In the genomic region with DNA sequence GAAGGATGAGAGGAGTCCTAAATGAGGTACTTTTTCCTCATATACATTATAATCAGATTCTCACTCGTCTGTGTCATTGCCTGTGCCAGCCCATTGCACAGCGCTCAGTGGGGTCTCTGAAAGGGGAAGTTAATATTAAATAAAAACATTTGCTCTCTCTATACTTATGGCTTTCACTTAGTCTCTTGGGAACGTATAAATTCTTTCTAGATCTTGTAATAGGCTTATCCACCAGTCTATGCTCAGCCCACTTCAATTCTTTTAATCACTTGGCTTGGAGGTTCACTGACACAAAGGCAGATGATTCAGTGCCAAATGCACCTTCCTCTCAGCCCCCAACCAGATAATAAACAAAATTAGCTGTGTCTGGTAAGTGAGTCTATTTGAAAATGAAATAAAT, we compare ENCODE assay signal across 23 cellular contexts.
DNase-seq lines count a peak whose midpoint lies in the region; ATAC-seq and TF ChIP-seq lines count a peak whose summit lies in the region.
"Had no signal": no experiment of that assay in that cellular context is flagged by ENCODE, and none has a peak within 500 bp of the region (broad histone marks: within the 10 kb centered on the region; RNA-seq: fewer than 3 reads in every experiment).

No MANE protein-coding gene starts in this region.

- no peak overlapping the region for H3K4me3 ChIP-seq in brain microvascular endothelial cell (ENCODE audit: low read depth, low read length)
- H3K4me3 ChIP-seq: gastrocnemius medialis, MG63 had no signal

- H3K4me1 Mint-ChIP-seq in stimulated activated naive B cell treated with anti-CD40 and anti-IgM and Interleukin-4, amounts not matched to agents 10 μg/mL and 1 μg/mL and 100 μg/mL, for 72 hours = peaks cover 6 to 20% of the 10 kb centered on the region in 2 donors
- H3K4me1 Mint-ChIP-seq: T-helper 17 cell had no signal

- intact Hi-C loops in left colon (cut with DNase I, micrococcal nuclease) = no loop called here

- peaks cover 4 to 10% of the 10 kb centered on the region in 2 donors for H3K36me3 Mint-ChIP-seq in stimulated activated naive B cell treated with anti-CD40 and anti-IgM and Interleukin-4, amounts not matched to agents 10 μg/mL and 1 μg/mL and 100 μg/mL, for 72 hours

- no peaks in the 10 kb centered on the region for H3K27me3 Mint-ChIP-seq in stimulated activated naive B cell treated with anti-CD40 and anti-IgM and Interleukin-4, amounts not matched to agents 10 μg/mL and 1 μg/mL and 100 μg/mL, for 72 hours
- H3K27me3 Mint-ChIP-seq: T-helper 17 cell had no signal

- in situ Hi-C loops in brain microvascular endothelial cell (cut with HindIII; ENCODE audit: low pct_ligation_motif_present, low sequenced_read_pairs) = no loop called here

- no peaks in the 10 kb centered on the region for H3K36me3 ChIP-seq in brain microvascular endothelial cell (replicated peaks)
- H3K36me3 ChIP-seq: gastrocnemius medialis, MG63 had no signal

- H3K27me3 ChIP-seq in brain microvascular endothelial cell (replicated peaks) = no peaks in the 10 kb centered on the region
- H3K27me3 ChIP-seq: gastrocnemius medialis, MG63 had no signal

- TF ChIP-seq CTCF in brain microvascular endothelial cell (IDR thresholded peaks at IDR 0.05; ENCODE audit: low read depth, low read length, missing control alignments) = no peak

- peak; percentile 67 to 87 for ATAC-seq in stimulated activated naive B cell treated with anti-CD40 and anti-IgM and Interleukin-4, amounts not matched to agents 10 μg/mL and 1 μg/mL and 100 μg/mL, for 72 hours (replicated peaks)
- ATAC-seq in left colon (no peak), HG03378 (IDR thresholded peaks at IDR 0.05; ENCODE audit: unreplicated experiment) (no peak)
- ATAC-seq: gastrocnemius medialis, PC-3, T-helper 17 cell had no signal

- H3K4me3 Mint-ChIP-seq in stimulated activated naive B cell treated with anti-CD40 and anti-IgM and Interleukin-4, amounts not matched to agents 10 μg/mL and 1 μg/mL and 100 μg/mL, for 72 hours = no peak overlapping the region
- H3K4me3 Mint-ChIP-seq: T-helper 17 cell had no signal

- no peak overlapping the region for H3K27ac Mint-ChIP-seq in stimulated activated naive B cell treated with anti-CD40 and anti-IgM and Interleukin-4, amounts not matched to agents 10 μg/mL and 1 μg/mL and 100 μg/mL, for 72 hours
- H3K27ac Mint-ChIP-seq: T-helper 17 cell had no signal

- peak overlapping the region; percentile 28 for H3K27ac ChIP-seq in brain microvascular endothelial cell
- H3K27ac ChIP-seq: 22Rv1, C4-2B, gastrocnemius medialis had no signal

- H3K9me3 Mint-ChIP-seq in stimulated activated naive B cell treated with anti-CD40 and anti-IgM and Interleukin-4, amounts not matched to agents 10 μg/mL and 1 μg/mL and 100 μg/mL, for 72 hours = peaks cover 16 to 22% of the 10 kb centered on the region in 2 donors

- DNase-seq in DMS53 (lab: John Stamatoyannopoulos, UW) (peak; percentile 9), DMS53 treated with DMSO at 0.1 percent for 48 hours (lab: John Stamatoyannopoulos, UW; ENCODE audit: unreplicated experiment) (no peak), NCI-H82 treated with DMSO at 0.1 percent for 48 hours (lab: John Stamatoyannopoulos, UW; ENCODE audit: unreplicated experiment) (peak; percentile 86), brain microvascular endothelial cell (peak; percentile 67), left colon (no peak), ecto neural progenitor cell (ENCODE audit: low spot score) (no peak)
- no peak for DNase-seq in stimulated activated naive B cell treated with anti-CD40 and anti-IgM and Interleukin-4, amounts not matched to agents 10 μg/mL and 1 μg/mL and 100 μg/mL, for 72 hours
- DNase-seq: activated CD8-positive, alpha-beta memory T cell treated with anti-CD3 and anti-CD28 coated beads, Interleukin-2, amount 50 U/mL, for 48 hours; activated gamma-delta T cell; erythroblast; gastrocnemius medialis; GDM1; IMR-90; mammary epithelial cell; MG63; NCI-H1694 treated with DMSO at 0.1 percent for 48 hours; occipital lobe; PC-3; stimulated activated CD4-positive, alpha-beta T cell treated with anti-CD3 and anti-CD28 coated beads, Interleukin-15, amount 100 ng/mL, for 24 hours; T-helper 17 cell had no signal

Comparison
In these comparisons a context has a peak if more than half of its experiments do, and no peak if none do; other contexts are left out.
1. DNase-seq: peak in DMS53 (single experiment), NCI-H82 treated with DMSO at 0.1 percent for 48 hours (single experiment) and brain microvascular endothelial cell (single experiment); none in DMS53 treated with DMSO at 0.1 percent for 48 hours (single experiment), stimulated activated naive B cell treated with anti-CD40 and anti-IgM and Interleukin-4, amounts not matched to agents 10 μg/mL and 1 μg/mL and 100 μg/mL, for 72 hours (single experiment), left colon (0 of 2) and ecto neural progenitor cell (single experiment).
2. ATAC-seq: peak in stimulated activated naive B cell treated with anti-CD40 and anti-IgM and Interleukin-4, amounts not matched to agents 10 μg/mL and 1 μg/mL and 100 μg/mL, for 72 hours (2 of 2); none in left colon (single experiment) and HG03378 (single experiment).